Comparison of ENCODE assay signal across 13 cellular contexts in the genomic region with DNA sequence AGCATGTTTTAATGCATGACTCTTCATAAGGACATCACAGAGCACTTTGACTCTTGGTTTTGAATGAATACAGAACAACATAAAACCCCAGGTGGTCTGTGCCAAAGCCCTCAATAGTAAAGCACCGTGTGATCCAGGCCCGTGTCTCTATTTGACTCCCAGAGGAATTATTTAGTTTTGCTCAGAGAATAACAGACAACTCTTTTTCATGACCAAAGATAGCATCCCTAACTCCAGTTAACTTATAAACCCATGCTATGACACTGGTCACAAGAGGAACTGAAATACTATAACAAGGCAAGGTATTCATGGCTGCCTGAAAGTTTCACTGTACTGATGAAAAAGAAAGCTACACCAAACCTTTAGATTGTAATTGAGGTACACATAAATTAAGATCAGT.
DNase-seq lines count a peak whose midpoint lies in the region; ATAC-seq and TF ChIP-seq lines count a peak whose summit lies in the region.
"Had no signal": no experiment of that assay in that cellular context is flagged by ENCODE, and none has a peak within 500 bp of the region (broad histone marks: within the 10 kb centered on the region; RNA-seq: fewer than 3 reads in every experiment).

No MANE protein-coding gene starts in this region.

- peak overlapping the region in 2 of 10 donors; percentile 21 to 50 for H3K27ac Mint-ChIP-seq in naive thymus-derived CD8-positive, alpha-beta T cell
- H3K27ac Mint-ChIP-seq: activated CD8-positive, alpha-beta memory T cell treated with anti-CD3 and anti-CD28 coated beads, Interleukin-2, amount 10 ng/mL, durations not matched to agents 7 days and 5 days had no signal

- H3K9me3 Mint-ChIP-seq in naive thymus-derived CD8-positive, alpha-beta T cell = no peaks in the 10 kb centered on the region

- no peak overlapping the region for H3K4me3 Mint-ChIP-seq in naive thymus-derived CD8-positive, alpha-beta T cell
- H3K4me3 Mint-ChIP-seq: activated CD8-positive, alpha-beta memory T cell treated with anti-CD3 and anti-CD28 coated beads, Interleukin-2, amount 10 ng/mL, durations not matched to agents 7 days and 5 days; mesothelial cell of epicardium had no signal

- POLR2A ChIA-PET in naive thymus-derived CD8-positive, alpha-beta T cell (lab: Charles Lee) = no interaction called here

- H3K4me3 ChIP-seq in choroid plexus epithelial cell (ENCODE audit: low read depth, low read length) = no peak overlapping the region
- H3K4me3 ChIP-seq: gastrocnemius medialis had no signal

- ATAC-seq in GM18858 (IDR thresholded peaks at IDR 0.05; ENCODE audit: unreplicated experiment) (peak; percentile 55), GM21423 (IDR thresholded peaks at IDR 0.05; ENCODE audit: unreplicated experiment) (peak; percentile 72), HG03064 (IDR thresholded peaks at IDR 0.05; ENCODE audit: low read depth, unreplicated experiment) (peak; percentile 68), sciatic nerve (no peak)
- ATAC-seq in naive thymus-derived CD8-positive, alpha-beta T cell = no peak
- ATAC-seq: gastrocnemius medialis had no signal

- H3K36me3 Mint-ChIP-seq in naive thymus-derived CD8-positive, alpha-beta T cell = peaks cover 4 to 5% (median 4%) of the 10 kb centered on the region in 3 donors

- no peak for TF ChIP-seq CTCF in choroid plexus epithelial cell (conservative IDR thresholded peaks at IDR 0.05; ENCODE audit: low read depth, low read length)

- H3K4me1 Mint-ChIP-seq in naive thymus-derived CD8-positive, alpha-beta T cell = peaks cover 0 to 13% (median 4%) of the 10 kb centered on the region in 4 donors

- intact Hi-C loops in sciatic nerve (cut with DNase I) = no loop called here

- DNase-seq in choroid plexus epithelial cell (ENCODE audit: low read depth) = peak; percentile 25
- no peak for DNase-seq in sciatic nerve (ENCODE audit: low spot score)
- DNase-seq in Ammon's horn (ENCODE audit: low spot score) = no peak
- no peak for DNase-seq in SW480 (ENCODE audit: low spot score)
- no peak for DNase-seq in naive thymus-derived CD8-positive, alpha-beta T cell
- DNase-seq: activated CD8-positive, alpha-beta memory T cell treated with anti-CD3 and anti-CD28 coated beads, Interleukin-2, amount 10 ng/mL, durations not matched to agents 7 days and 5 days; DND-41; gastrocnemius medialis; NCI-H2107 had no signal

- H3K27me3 Mint-ChIP-seq in naive thymus-derived CD8-positive, alpha-beta T cell = peaks cover 0 to 3% (median 0%) of the 10 kb centered on the region in 5 donors

Comparison
In these comparisons a context has a peak if more than half of its experiments do, and no peak if none do; other contexts are left out.
1. ATAC-seq: peak in GM18858 (single experiment), GM21423 (single experiment) and HG03064 (single experiment); none in sciatic nerve (single experiment) and naive thymus-derived CD8-positive, alpha-beta T cell (0 of 2).